ENCODE assay signal across 8 cellular contexts in genomic region chr19:14364098-14364443, GRCh38. TPM values are rescaled to one million over a fixed set of nuclear protein-coding genes. Genes with fewer than 3 reads are reported as not detected.
DNase-seq lines count a peak whose midpoint lies in the region; FAIRE-seq and TF ChIP-seq lines count a peak whose summit lies in the region.
"Not testable (repeated sequence)": the region's sequence is repeated elsewhere in the genome, so short reads cannot be mapped to it uniquely, and the experiment has no call there.

No MANE protein-coding gene starts in this region.

- peaks cover 53% of the 10 kb centered on the region for H3K4me1 Mint-ChIP-seq in activated naive CD8-positive, alpha-beta T cell treated with anti-CD3 and anti-CD28 coated beads for 36 hours
- peaks cover 12% of the 10 kb centered on the region for H3K4me1 Mint-ChIP-seq in endothelial cell (ENCODE audit: unreplicated experiment)
- peaks cover 30% of the 10 kb centered on the region for H3K4me1 Mint-ChIP-seq in neural crest cell
- peaks cover 69% of the 10 kb centered on the region for H3K4me1 Mint-ChIP-seq in stimulated activated naive CD8-positive, alpha-beta T cell treated with anti-CD3 and anti-CD28 coated beads, Interleukin-15, Interleukin-2, amounts not matched to agents 100 ng/mL and 50 ng/mL, for 24 hours (ENCODE audit: low read depth)

- H3K9me3 ChIP-seq in BE2C; HUES48 (ENCODE audit: control insufficient read depth, insufficient read depth, low read length); WERI-Rb-1 (ENCODE audit: severe bottlenecking); kidney (ENCODE audit: control insufficient read depth in 1 of 2, low read length in 2 of 2): not testable (repeated sequence)

- H3K36me3 ChIP-seq in BE2C; HUES48 (ENCODE audit: control insufficient read depth, insufficient read depth, low read length); WERI-Rb-1; kidney (ENCODE audit: control insufficient read depth in 1 of 2, insufficient read depth in 2 of 2, low read length in 2 of 2): not testable (repeated sequence)

- H3K4me3 ChIP-seq in BE2C (ENCODE audit: low read depth, low read length) (peak overlapping the region; percentile 49), HUES48 (ENCODE audit: low read depth, low read length) (peak overlapping the region; percentile 63), WERI-Rb-1 (ENCODE audit: low read depth, low read length) (peak overlapping the region; percentile 48)
- H3K4me3 ChIP-seq in kidney (ENCODE audit: low read length in 2 of 2) = not testable (repeated sequence)

- peak overlapping the region; percentile 78 for H3K9ac ChIP-seq in HUES48 (ENCODE audit: low read depth, low read length)
- H3K9ac ChIP-seq in kidney (ENCODE audit: low read length in 2 of 2) = not testable (repeated sequence)

- H3K27me3 Mint-ChIP-seq in activated naive CD8-positive, alpha-beta T cell treated with anti-CD3 and anti-CD28 coated beads for 36 hours; neural crest cell (ENCODE audit: low read depth); stimulated activated naive CD8-positive, alpha-beta T cell treated with anti-CD3 and anti-CD28 coated beads, Interleukin-15, Interleukin-2, amounts not matched to agents 100 ng/mL and 50 ng/mL, for 24 hours: not testable (repeated sequence)
- peaks cover 10% of the 10 kb centered on the region for H3K27me3 Mint-ChIP-seq in endothelial cell (ENCODE audit: unreplicated experiment)

- H3K27ac ChIP-seq in HUES48 (ENCODE audit: low read depth, low read length) = peak overlapping the region; percentile 96
- H3K27ac ChIP-seq in WERI-Rb-1 = peak overlapping the region; percentile 87
- peak overlapping the region; percentile 57 to 81 for H3K27ac ChIP-seq in kidney (ENCODE audit: low read depth in 2 of 2, low read length in 2 of 2)

- peak overlapping the region; percentile 95 for H3K27ac Mint-ChIP-seq in activated naive CD8-positive, alpha-beta T cell treated with anti-CD3 and anti-CD28 coated beads for 36 hours
- not testable (repeated sequence) for H3K27ac Mint-ChIP-seq in endothelial cell (ENCODE audit: unreplicated experiment)
- peak overlapping the region; percentile 96 for H3K27ac Mint-ChIP-seq in neural crest cell (ENCODE audit: unreplicated experiment)
- H3K27ac Mint-ChIP-seq in stimulated activated naive CD8-positive, alpha-beta T cell treated with anti-CD3 and anti-CD28 coated beads, Interleukin-15, Interleukin-2, amounts not matched to agents 100 ng/mL and 50 ng/mL, for 24 hours = peak overlapping the region; percentile 90

- H3K36me3 Mint-ChIP-seq in activated naive CD8-positive, alpha-beta T cell treated with anti-CD3 and anti-CD28 coated beads for 36 hours = peaks cover 11% of the 10 kb centered on the region
- H3K36me3 Mint-ChIP-seq in endothelial cell (ENCODE audit: low read depth, unreplicated experiment); neural crest cell (ENCODE audit: low read depth); stimulated activated naive CD8-positive, alpha-beta T cell treated with anti-CD3 and anti-CD28 coated beads, Interleukin-15, Interleukin-2, amounts not matched to agents 100 ng/mL and 50 ng/mL, for 24 hours (ENCODE audit: low read depth): not testable (repeated sequence)

- not testable (repeated sequence) for FAIRE-seq in kidney (lab: Jason Lieb, UNC)

- H3K4me3 Mint-ChIP-seq in activated naive CD8-positive, alpha-beta T cell treated with anti-CD3 and anti-CD28 coated beads for 36 hours = peak overlapping the region; percentile 85
- H3K4me3 Mint-ChIP-seq in endothelial cell (ENCODE audit: unreplicated experiment) (peak overlapping the region; percentile 21), neural crest cell (peak overlapping the region; percentile 77)
- peak overlapping the region; percentile 83 for H3K4me3 Mint-ChIP-seq in stimulated activated naive CD8-positive, alpha-beta T cell treated with anti-CD3 and anti-CD28 coated beads, Interleukin-15, Interleukin-2, amounts not matched to agents 100 ng/mL and 50 ng/mL, for 24 hours

- H3K27me3 ChIP-seq in BE2C; HUES48 (ENCODE audit: control insufficient read depth, insufficient read depth, low read length); WERI-Rb-1 (ENCODE audit: insufficient read depth, low read depth, severe bottlenecking): not testable (repeated sequence)

- H3K9me3 Mint-ChIP-seq in activated naive CD8-positive, alpha-beta T cell treated with anti-CD3 and anti-CD28 coated beads for 36 hours; endothelial cell (ENCODE audit: unreplicated experiment); neural crest cell; stimulated activated naive CD8-positive, alpha-beta T cell treated with anti-CD3 and anti-CD28 coated beads, Interleukin-15, Interleukin-2, amounts not matched to agents 100 ng/mL and 50 ng/mL, for 24 hours: not testable (repeated sequence)

- not testable (repeated sequence) for TF ChIP-seq CTCF in BE2C (IDR thresholded peaks at IDR 0.05; ENCODE audit: low read depth, low read length); WERI-Rb-1 (IDR thresholded peaks at IDR 0.05; ENCODE audit: low read depth, low read length); endothelial cell (IDR thresholded peaks at IDR 0.05; ENCODE audit: unreplicated experiment); kidney (IDR thresholded peaks at IDR 0.05; ENCODE audit: borderline replicate concordance, extremely low read depth, insufficient read depth); neural crest cell (conservative IDR thresholded peaks at IDR 0.05)

- intact Hi-C loops in kidney (cut with DNase I) = not testable (repeated sequence)

- H3K4me1 ChIP-seq in BE2C; HUES48 (ENCODE audit: control insufficient read depth, insufficient read depth, low read length); kidney (ENCODE audit: control insufficient read depth in 1 of 2, insufficient read depth in 1 of 2, low read depth in 1 of 2, low read length in 2 of 2): not testable (repeated sequence)

- DNase-seq in BE2C; WERI-Rb-1; activated naive CD8-positive, alpha-beta T cell treated with anti-CD3 and anti-CD28 coated beads for 36 hours; endothelial cell (ENCODE audit: low spot score); kidney; neural crest cell (ENCODE audit: low read depth, low spot score): not testable (repeated sequence)

RNA-seq across cellular contexts. Expression of gene ADGRE5, which starts 17.2 kb away (rescaled TPM):
- polyA plus RNA-seq in BE2C (2012; ENCODE audit: insufficient read depth, insufficient read length, low read depth) = 26.7 TPM
- total RNA-seq in activated naive CD8-positive, alpha-beta T cell treated with anti-CD3 and anti-CD28 coated beads for 36 hours = 100 to 1,000 TPM; 219 to 223 TPM
- total RNA-seq in endothelial cell (ENCODE audit: unreplicated experiment) = 12.8 TPM
- total RNA-seq in kidney = 100 TPM
- polyA plus RNA-seq in kidney (ENCODE audit: insufficient read depth, low read depth, low replicate concordance) = 16.0 TPM
- 0.91 and 1.4 TPM in 2 replicates for total RNA-seq in neural crest cell

RNA-seq across cellular contexts. Expression of gene DDX39A, which starts 55.1 kb away (rescaled TPM):
- polyA plus RNA-seq in BE2C (2012; ENCODE audit: insufficient read depth, insufficient read length, low read depth) = 374 TPM
- 100 to 1,000 TPM; 300 to 306 TPM for total RNA-seq in activated naive CD8-positive, alpha-beta T cell treated with anti-CD3 and anti-CD28 coated beads for 36 hours
- 81.1 TPM for total RNA-seq in endothelial cell (ENCODE audit: unreplicated experiment)
- total RNA-seq in kidney = 53.8 TPM
- polyA plus RNA-seq in kidney (ENCODE audit: insufficient read depth, low read depth, low replicate concordance) = 35.6 TPM
- total RNA-seq in neural crest cell = 131 and 132 TPM in 2 replicates

Comparison
In these comparisons a context has a peak if more than half of its experiments do, and no peak if none do; other contexts are left out.
1. H3K4me3 Mint-ChIP-seq: peak in every context shown above with its lines; median percentile 85 in activated naive CD8-positive, alpha-beta T cell treated with anti-CD3 and anti-CD28 coated beads for 36 hours; 83 in stimulated activated naive CD8-positive, alpha-beta T cell treated with anti-CD3 and anti-CD28 coated beads, Interleukin-15, Interleukin-2, amounts not matched to agents 100 ng/mL and 50 ng/mL, for 24 hours; 77 in neural crest cell; 21 in endothelial cell.